In genomic region chr11:13713982-13714381, GRCh38 we compare ENCODE assay signal across 15 cellular contexts.
"Had no signal": no experiment of that assay in that cellular context is flagged by ENCODE, and none has a peak within 500 bp of the region (broad histone marks: within the 10 kb centered on the region; RNA-seq: fewer than 3 reads in every experiment).

No MANE protein-coding gene starts in this region.

- ATAC-seq: activated T-cell treated with anti-CD3 and anti-CD28 coated beads, Interleukin-2, amount 50 U/mL, for 72 hours; natural killer cell treated with Interleukin-12 subunit alpha and Interleukin-12 subunit beta and Interleukin-15 and Interleukin-18, amount 100 ng/mL, for 72 hours; right lobe of liver; stimulated activated memory B cell treated with anti-CD40 and anti-IgM and Interleukin-4, amounts not matched to agents 10 μg/mL and 1 μg/mL and 100 μg/mL, for 72 hours had no signal

- DNase-seq: activated CD4-positive, alpha-beta T cell treated with anti-CD3 and anti-CD28 coated beads, Interleukin-2, amount 50 U/mL, for 4 hours; activated effector memory CD4-positive, alpha-beta T cell treated with anti-CD3 and anti-CD28 coated beads, Interleukin-2, amount 50 U/mL, for 16 hours; activated naive CD4-positive, alpha-beta T cell treated with anti-CD3 and anti-CD28 coated beads, Interleukin-2, amount 50 U/mL, for 16 hours; activated T-cell treated with anti-CD3 and anti-CD28 coated beads, Interleukin-2, amount 50 U/mL, for 72 hours; aorta; brain microvascular endothelial cell; colonic mucosa; erythroblast; right lobe of liver; small intestine; stimulated activated CD4-positive, alpha-beta T cell treated with anti-CD3 and anti-CD28 coated beads, Interleukin-15, amount 100 ng/mL, for 24 hours; stimulated activated CD4-positive, alpha-beta T cell treated with anti-CD3 and anti-CD28 coated beads, Interleukin-2, amount 100 ng/mL, for 48 hours; upper lobe of left lung had no signal
